ENCODE assay signal across 8 cellular contexts in genomic region chr9:120868676-120869359, GRCh38. TPM values are rescaled to one million over a fixed set of nuclear protein-coding genes. Genes with fewer than 3 reads are reported as not detected.
DNase-seq lines count a peak whose midpoint lies in the region; ATAC-seq and TF ChIP-seq lines count a peak whose summit lies in the region.

No MANE protein-coding gene starts in this region.

- no peaks in the 10 kb centered on the region for H3K27me3 ChIP-seq in right cardiac atrium (ENCODE audit: control insufficient read depth, insufficient read depth)
- no peaks in the 10 kb centered on the region for H3K27me3 ChIP-seq in uterus

- TF ChIP-seq CTCF in uterus (IDR thresholded peaks at IDR 0.05), result peak; percentile 55 to 67 (median 62)

- H3K9me3 ChIP-seq in right cardiac atrium (ENCODE audit: control insufficient read depth, low read length) (no peaks in the 10 kb centered on the region), uterus (no peaks in the 10 kb centered on the region)

- H3K27ac ChIP-seq in angular gyrus (ENCODE audit: low read depth, low read length), result peak overlapping the region; percentile 84
- peak overlapping the region; percentile 80 for H3K27ac ChIP-seq in right cardiac atrium (ENCODE audit: low read length)
- H3K27ac ChIP-seq in uterus, result peak overlapping the region; percentile 87 to 88

- peak; percentile 41 to 73 for TF ChIP-seq POLR2A in uterus (IDR thresholded peaks at IDR 0.05)

- 9% methylated on average over 52 of the region's 52 CpGs for WGBS in right cardiac atrium

- intact Hi-C loops in right cardiac atrium (cut with DNase I), result no loop called here
- intact Hi-C loops in uterus (cut with DNase I; ENCODE audit: low total_unique reads), result no loop called here

- peak; percentile 100 for DNase-seq in DMS53 (lab: John Stamatoyannopoulos, UW)
- DNase-seq in HuH-7.5 (ENCODE audit: low spot score), result peak; percentile 83
- peak; percentile 95 to 97 (median 96) for DNase-seq in T-helper 1 cell
- DNase-seq in right cardiac atrium, result peak; percentile 96 to 99 (median 98)
- peak; percentile 90 for DNase-seq in putamen (ENCODE audit: low spot score)
- DNase-seq in uterus, result peak; percentile 96 to 97

- no peaks in the 10 kb centered on the region for H3K4me1 ChIP-seq in right cardiac atrium (ENCODE audit: control insufficient read depth, insufficient read depth, low read length)
- H3K4me1 ChIP-seq in uterus, result no peaks in the 10 kb centered on the region

- H3K36me3 ChIP-seq in uterus, result no peaks in the 10 kb centered on the region

- H3K4me3 ChIP-seq in right cardiac atrium (ENCODE audit: low read length) (peak overlapping the region; percentile 61), uterus (peak overlapping the region; percentile 47 to 48)

- ATAC-seq in GM21447 (IDR thresholded peaks at IDR 0.05; ENCODE audit: unreplicated experiment) (peak; percentile 79), right cardiac atrium (peak; percentile 95 to 96)

RNA-seq across cellular contexts. Expression of gene PHF19, which starts 8.2 kb away (rescaled TPM):
- total RNA-seq in right cardiac atrium (10 to 100 TPM; 16.0 to 21.3 (median 19.7) TPM), uterus (10 to 100 TPM; 12.6 to 76.3 (median 31.8) TPM)
- 16.2 TPM for polyA plus RNA-seq in right cardiac atrium

RNA-seq across cellular contexts. Expression of gene PSMD5, which starts 26.1 kb away (rescaled TPM):
- 10 to 100 TPM; 16.6 to 26.0 (median 22.7) TPM for total RNA-seq in right cardiac atrium
- polyA plus RNA-seq in right cardiac atrium, result 8.7 TPM
- total RNA-seq in uterus, result 100 to 1,000 TPM in 1 of 4 donors, 10 to 100 TPM in 3; 20.9 to 181 (median 49.0) TPM

RNA-seq across cellular contexts. Expression of gene TRAF1, which starts 57.8 kb away (rescaled TPM):
- total RNA-seq in right cardiac atrium, result 1 to 10 TPM; 4.1 to 6.1 (median 5.1) TPM
- 3.9 TPM for polyA plus RNA-seq in right cardiac atrium
- 1 to 10 TPM in 2 of 4 donors, under 1 TPM in 2; 0.51 to 8.7 (median 2.6) TPM for total RNA-seq in uterus

Comparison
In these comparisons a context has a peak if more than half of its experiments do, and no peak if none do; other contexts are left out.
1. Peak in every context shown above with its lines: DNase-seq, ATAC-seq, H3K4me3 ChIP-seq and H3K27ac ChIP-seq.